In the genomic region with DNA sequence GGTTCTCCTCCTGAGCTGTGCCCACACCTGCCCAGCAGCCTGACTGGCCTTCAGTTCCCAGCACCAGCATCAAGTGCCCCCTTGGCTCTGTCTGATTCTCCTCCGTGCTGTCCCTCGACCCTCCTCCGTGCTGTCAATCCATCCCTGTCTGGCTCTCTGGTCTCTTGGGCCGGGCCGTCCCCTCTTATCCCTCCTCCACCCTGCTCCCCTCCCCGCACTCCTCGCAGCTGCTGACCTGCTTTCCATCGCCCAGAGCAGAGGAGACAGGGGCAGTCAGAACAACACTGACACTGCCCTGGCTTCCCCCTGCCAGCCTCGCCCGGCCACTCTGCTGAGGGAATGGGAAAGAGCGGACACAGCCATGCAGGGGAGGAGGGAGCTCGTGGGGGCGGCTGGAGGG, we compare ENCODE assay signal across 23 cellular contexts.
"Had no signal": no experiment of that assay in that cellular context is flagged by ENCODE, and none has a peak within 500 bp of the region (broad histone marks: within the 10 kb centered on the region; RNA-seq: fewer than 3 reads in every experiment).

No MANE protein-coding gene starts in this region.

- H3K4me3 ChIP-seq: K562, SJSA1, SK-N-MC had no signal

- H3K4me1 ChIP-seq: SJSA1 had no signal

- H3K27ac Mint-ChIP-seq: IgD-negative memory B cell had no signal

- H3K36me3 ChIP-seq: SJSA1 had no signal

- H3K4me3 Mint-ChIP-seq: IgD-negative memory B cell had no signal

- DNase-seq: MV-4-11, NCI-H1048, NCI-H1105 treated with DMSO at 0.1 percent for 48 hours, NCI-H1417 treated with DMSO at 0.1 percent for 48 hours, NCI-H146, NCI-H1694 treated with DMSO at 0.1 percent for 48 hours, NCI-H1930, NCI-H2081, NCI-H2171, NCI-H226, NCI-H446, NCI-H510A, NCI-H524 treated with DMSO at 0.1 percent for 48 hours, NCI-H69, NCI-H774, Right ventricle myocardium superior, RPMI8226, SIG-M5 had no signal

- H3K27ac ChIP-seq: HL-60, SJSA1, SK-N-MC had no signal

- H3K36me3 Mint-ChIP-seq: IgD-negative memory B cell had no signal

- H3K4me1 Mint-ChIP-seq: IgD-negative memory B cell had no signal

- H3K9me3 ChIP-seq: SJSA1 had no signal

- ATAC-seq: K562 had no signal

- H3K27me3 Mint-ChIP-seq: IgD-negative memory B cell had no signal

- H3K27me3 ChIP-seq: SJSA1 had no signal
